ENCODE assay signal across 8 cellular contexts in the genomic region with DNA sequence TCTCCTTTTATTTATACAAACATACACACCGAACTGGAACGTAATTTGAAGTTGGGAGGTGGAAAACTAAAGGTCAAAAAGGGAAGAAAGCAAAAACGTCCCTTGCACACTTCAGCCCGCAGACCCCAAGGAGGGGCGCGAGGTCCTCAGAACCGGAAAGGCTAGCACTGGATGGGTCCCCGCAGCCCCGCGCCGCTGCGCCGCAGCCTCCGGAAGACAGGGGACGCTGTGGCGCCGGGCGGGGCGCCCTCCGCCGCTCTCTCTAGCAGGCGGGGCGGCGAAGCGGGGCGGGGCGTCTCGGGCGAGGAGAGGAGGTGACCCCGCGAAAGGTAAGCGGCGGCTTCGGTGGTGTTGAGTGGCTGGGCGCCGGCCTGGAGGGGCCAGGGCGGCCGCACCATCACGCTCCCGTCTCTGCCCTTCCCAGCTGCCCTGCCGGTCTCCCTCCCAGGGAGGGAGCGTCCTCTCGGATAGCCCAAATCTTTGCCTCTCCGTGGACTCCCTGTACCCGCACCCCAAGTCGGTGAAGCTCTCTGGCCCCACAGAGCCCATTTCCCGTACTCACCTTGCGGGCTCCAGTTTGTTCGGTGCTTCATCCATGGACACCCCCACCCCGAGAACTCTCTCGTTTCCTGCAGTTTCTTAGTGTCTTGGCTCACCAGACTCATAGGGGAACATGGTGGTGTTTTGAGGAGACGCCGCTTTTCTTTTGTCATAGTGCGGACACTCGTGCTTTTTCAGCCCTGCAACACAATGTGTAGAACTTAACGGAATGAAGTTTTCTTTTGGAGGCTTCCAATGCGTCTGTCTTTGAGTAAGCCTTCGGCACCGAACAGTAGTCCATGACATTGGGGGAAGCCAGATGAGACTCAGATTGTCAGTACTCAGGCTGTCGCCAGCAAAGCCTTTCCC. TPM values are rescaled to one million over a fixed set of nuclear protein-coding genes. Genes with fewer than 3 reads are reported as not detected.
A peak's percentile ranks its signal among the peaks of the same experiment; 100 is the strongest.
DNase-seq lines count a peak whose midpoint lies in the region; ATAC-seq, FAIRE-seq and TF ChIP-seq lines count a peak whose summit lies in the region.

Gene SMIM8 (plus strand): TSS at position 285 of the 909 bp plus-strand sequence. CDS start 14,444 bp downstream, outside the sequence.

- H3K9ac ChIP-seq in SK-N-SH, result peak within 1 kb of the TSS; percentile 82

- CTCF ChIA-PET in GM10248 (lab: Yijun Ruan, JAX) (interaction anchor here (0.6 to 2.8 kb wide), 14 partner anchors 9 to 480 kb away, joined by 3 to 11 read pairs (median 3); no protein-coding TSS in a partner anchor), SK-N-SH (lab: Yijun Ruan, JAX) (interaction anchor here (0.7 to 2.1 kb wide), 27 partner anchors 9 to 381 kb away, joined by 3 to 20 read pairs (median 4); partner anchors contain the start of gene C6orf163)

- FAIRE-seq in pancreas (lab: Jason Lieb, UNC), result no peak

- intact Hi-C loops in Right ventricle myocardium inferior (cut with DNase I) (loop anchor here (5.0 kb wide), 1 partner anchor 150 kb away; the partner anchor contains the start of gene SLC35A1), pancreas (cut with DNase I) (no loop called here)

- peaks cover 6% of the 10 kb centered on the region for H3K9me3 Mint-ChIP-seq in activated naive CD4-positive, alpha-beta T cell treated with anti-CD3 and anti-CD28 coated beads, Interleukin-2, amount 50 U/mL, for 24 hours

- TF ChIP-seq EP300 in SK-N-SH (IDR thresholded peaks at IDR 0.05; ENCODE audit: borderline replicate concordance in 1 of 2, low read depth in 1 of 2, low read length in 1 of 2), result peak in 1 of 2 experiments; percentile 20; a peak in 1 of 4 replicates

- H3K4me1 ChIP-seq in SK-N-SH (ENCODE audit: control insufficient read depth in 1 of 2, insufficient read depth in 2 of 2, low read depth in 1 of 2, low read length in 1 of 2), result no peaks in the 10 kb centered on the region; a peak in 1 of 4 replicates
- peaks cover 0 to 2% (median 0%) of the 10 kb centered on the region in 3 donors for H3K4me1 ChIP-seq in pancreas
- H3K4me1 ChIP-seq in thymus (ENCODE audit: control insufficient read depth, insufficient read depth, low read length), result no peaks in the 10 kb centered on the region

- peak within 1 kb of the TSS; percentile 99 for H2AFZ ChIP-seq in SK-N-SH (ENCODE audit: low read depth)

- H3K4me3 Mint-ChIP-seq in activated naive CD4-positive, alpha-beta T cell treated with anti-CD3 and anti-CD28 coated beads, Interleukin-2, amount 50 U/mL, for 24 hours, result peak within 1 kb of the TSS; percentile 97

- H3K27me3 Mint-ChIP-seq in activated naive CD4-positive, alpha-beta T cell treated with anti-CD3 and anti-CD28 coated beads, Interleukin-2, amount 50 U/mL, for 24 hours, result no peaks in the 10 kb centered on the region

- no peaks in the 10 kb centered on the region for H3F3A ChIP-seq in SK-N-SH (replicated peaks; ENCODE audit: insufficient read depth)

- H3K9me3 ChIP-seq in MG63 (no peaks in the 10 kb centered on the region), SK-N-SH (no peaks in the 10 kb centered on the region), pancreas (no peaks in the 10 kb centered on the region), thymus (ENCODE audit: control insufficient read depth) (no peaks in the 10 kb centered on the region)

- ATAC-seq in Right ventricle myocardium inferior, result peak; percentile 100
- ATAC-seq in pancreas, result peak; percentile 100

- H4K20me1 ChIP-seq in SK-N-SH (ENCODE audit: insufficient read depth), result no peaks in the 10 kb centered on the region

- H3K27me3 ChIP-seq in MG63 (no peaks in the 10 kb centered on the region), SK-N-SH (ENCODE audit: insufficient read depth) (no peaks in the 10 kb centered on the region), pancreas (no peaks in the 10 kb centered on the region), thymus (ENCODE audit: control insufficient read depth, insufficient read depth) (no peaks in the 10 kb centered on the region)

- H3K27ac ChIP-seq in SK-N-SH (ENCODE audit: low read depth in 2 of 2, low read length in 1 of 2) (peak within 1 kb of the TSS in 1 of 2 experiments; percentile 66; a peak in 3 of 4 replicates), pancreas (peak within 1 kb of the TSS in 3 of 4 donors; percentile 37 to 60 (median 39)), thymus (ENCODE audit: low read depth) (peak within 1 kb of the TSS; percentile 19)

- peaks cover 23% of the 10 kb centered on the region for H3K4me1 Mint-ChIP-seq in activated naive CD4-positive, alpha-beta T cell treated with anti-CD3 and anti-CD28 coated beads, Interleukin-2, amount 50 U/mL, for 24 hours

- peak within 1 kb of the TSS; percentile 95 for H3K4me2 ChIP-seq in SK-N-SH

- 1% methylated on average over 36 of the region's 60 CpGs for WGBS in SK-N-SH (ENCODE audit: low lambda C conversion rate)
- WGBS in pancreas, 2 donors, result 0 to 1% methylated on average over 41 to 60 of the region's 60 CpGs
- WGBS in thymus, result 2% methylated on average over 60 of the region's 60 CpGs

- DNase-seq in GM10248 (ENCODE audit: extremely low spot score) (peak; percentile 93), HCEC 1CT (peak; percentile 64), MG63 (peak; percentile 84), SK-N-SH (peak; percentile 96), Right ventricle myocardium inferior (ENCODE audit: missing footprints) (peak; percentile 95), pancreas (peak; percentile 79 to 97 (median 88))

- H3K36me3 Mint-ChIP-seq in activated naive CD4-positive, alpha-beta T cell treated with anti-CD3 and anti-CD28 coated beads, Interleukin-2, amount 50 U/mL, for 24 hours, result peaks cover 6% of the 10 kb centered on the region

- peak within 1 kb of the TSS; percentile 84 for H3K4me3 ChIP-seq in MG63
- peak within 1 kb of the TSS; percentile 91 to 98 for H3K4me3 ChIP-seq in SK-N-SH (ENCODE audit: low read depth in 2 of 2, low read length in 1 of 2)
- peak within 1 kb of the TSS; percentile 45 to 91 (median 72) for H3K4me3 ChIP-seq in pancreas
- peak within 1 kb of the TSS; percentile 55 for H3K4me3 ChIP-seq in thymus (ENCODE audit: low read length)

- H3K9me2 ChIP-seq in SK-N-SH, result no peaks in the 10 kb centered on the region

- POLR2A ChIA-PET in GM10248 (lab: Yijun Ruan, JAX), result no interaction called here
- POLR2A ChIA-PET in SK-N-SH (lab: Yijun Ruan, JAX), result no interaction called here

- peak; percentile 49 for TF ChIP-seq RAD21 in SK-N-SH (IDR thresholded peaks at IDR 0.05; ENCODE audit: low read length)

- H3K36me3 ChIP-seq in MG63 (no peaks in the 10 kb centered on the region), SK-N-SH (replicated peaks in 1 of 2; ENCODE audit: control insufficient read depth in 1 of 2, insufficient read depth in 2 of 2, low read length in 1 of 2) (no peaks in the 10 kb centered on the region), pancreas (no peaks in the 10 kb centered on the region), thymus (ENCODE audit: control insufficient read depth, insufficient read depth) (no peaks in the 10 kb centered on the region)

- TF ChIP-seq CTCF in GM10248 (IDR thresholded peaks at IDR 0.05; ENCODE audit: control extremely low read depth, extremely low read depth, low read depth, missing control alignments), result peak; percentile 99
- peak; percentile 93 for TF ChIP-seq CTCF in SK-N-SH (IDR thresholded peaks at IDR 0.05)
- peak; percentile 99 to 100 (median 100) for TF ChIP-seq CTCF in pancreas (IDR thresholded peaks at IDR 0.05)

- H3K27ac Mint-ChIP-seq in activated naive CD4-positive, alpha-beta T cell treated with anti-CD3 and anti-CD28 coated beads, Interleukin-2, amount 50 U/mL, for 24 hours, result peak within 1 kb of the TSS; percentile 91

- peaks cover 17% of the 10 kb centered on the region for H3K79me2 ChIP-seq in SK-N-SH (ENCODE audit: insufficient read depth)

TF ChIP-seq in SK-N-SH, 30 proteins besides CTCF, POLR2A, EP300 and RAD21 (continues in another document):
- TF ChIP-seq TEAD4 (IDR thresholded peaks at IDR 0.05; ENCODE audit: borderline replicate concordance, insufficient read depth), result no peak
- TF ChIP-seq CHD2 (IDR thresholded peaks at IDR 0.05; ENCODE audit: low read length, partially characterized antibody), result peak; percentile 81
- TF ChIP-seq, protein P1, sequence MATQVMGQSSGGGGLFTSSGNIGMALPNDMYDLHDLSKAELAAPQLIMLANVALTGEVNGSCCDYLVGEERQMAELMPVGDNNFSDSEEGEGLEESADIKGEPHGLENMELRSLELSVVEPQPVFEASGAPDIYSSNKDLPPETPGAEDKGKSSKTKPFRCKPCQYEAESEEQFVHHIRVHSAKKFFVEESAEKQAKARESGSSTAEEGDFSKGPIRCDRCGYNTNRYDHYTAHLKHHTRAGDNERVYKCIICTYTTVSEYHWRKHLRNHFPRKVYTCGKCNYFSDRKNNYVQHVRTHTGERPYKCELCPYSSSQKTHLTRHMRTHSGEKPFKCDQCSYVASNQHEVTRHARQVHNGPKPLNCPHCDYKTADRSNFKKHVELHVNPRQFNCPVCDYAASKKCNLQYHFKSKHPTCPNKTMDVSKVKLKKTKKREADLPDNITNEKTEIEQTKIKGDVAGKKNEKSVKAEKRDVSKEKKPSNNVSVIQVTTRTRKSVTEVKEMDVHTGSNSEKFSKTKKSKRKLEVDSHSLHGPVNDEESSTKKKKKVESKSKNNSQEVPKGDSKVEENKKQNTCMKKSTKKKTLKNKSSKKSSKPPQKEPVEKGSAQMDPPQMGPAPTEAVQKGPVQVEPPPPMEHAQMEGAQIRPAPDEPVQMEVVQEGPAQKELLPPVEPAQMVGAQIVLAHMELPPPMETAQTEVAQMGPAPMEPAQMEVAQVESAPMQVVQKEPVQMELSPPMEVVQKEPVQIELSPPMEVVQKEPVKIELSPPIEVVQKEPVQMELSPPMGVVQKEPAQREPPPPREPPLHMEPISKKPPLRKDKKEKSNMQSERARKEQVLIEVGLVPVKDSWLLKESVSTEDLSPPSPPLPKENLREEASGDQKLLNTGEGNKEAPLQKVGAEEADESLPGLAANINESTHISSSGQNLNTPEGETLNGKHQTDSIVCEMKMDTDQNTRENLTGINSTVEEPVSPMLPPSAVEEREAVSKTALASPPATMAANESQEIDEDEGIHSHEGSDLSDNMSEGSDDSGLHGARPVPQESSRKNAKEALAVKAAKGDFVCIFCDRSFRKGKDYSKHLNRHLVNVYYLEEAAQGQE (IDR thresholded peaks at IDR 0.05; ENCODE audit: low read depth, low read length), result peak; percentile 41; the same call in 1 of the 2 replicates
- no peak for TF ChIP-seq FOXM1 (IDR thresholded peaks at IDR 0.05; ENCODE audit: low read depth)

RNA-seq across cellular contexts. Expression of gene SMIM8, which starts in this region (rescaled TPM):
- total RNA-seq in MG63 (2014; rRNA removed; shearing (Covaris generic); ENCODE audit: low replicate concordance), result 7.5 and 10.9 TPM in 2 replicates
- polyA plus RNA-seq in SK-N-SH (2012; rRNA removed) (1.6 and 3.1 TPM in 2 replicates), pancreas (1 to 10 TPM; 3.2 to 4.1 TPM), thymus (8.8 TPM)
- 2.9 and 4.4 TPM in 2 replicates for polyA plus RNA-seq in SK-N-SH (2012; cell fraction: cytosol; rRNA removed)
- polyA plus RNA-seq in SK-N-SH (2012; cell fraction: nucleus; rRNA removed), result 2.8 and 4.0 TPM in 2 replicates
- total RNA-seq in Right ventricle myocardium inferior (10.9 TPM), pancreas (1 to 10 TPM; 2.7 to 6.4 (median 4.3) TPM)
